10 cellular contexts compared by ENCODE assay signal in genomic region chr3:58063424-58063823, GRCh38. TPM values are rescaled to one million over a fixed set of nuclear protein-coding genes. Genes with fewer than 3 reads are reported as not detected.
DNase-seq lines count a peak whose midpoint lies in the region; ATAC-seq, FAIRE-seq and TF ChIP-seq lines count a peak whose summit lies in the region.
"Had no signal": no experiment of that assay in that cellular context is flagged by ENCODE, and none has a peak within 500 bp of the region (broad histone marks: within the 10 kb centered on the region; RNA-seq: fewer than 3 reads in every experiment).

No MANE protein-coding gene starts in this region.

- no peaks in the 10 kb centered on the region for H3K9me3 Mint-ChIP-seq in activated CD8-positive, alpha-beta memory T cell treated with anti-CD3 and anti-CD28 coated beads, Interleukin-2, amount 10 ng/mL, durations not matched to agents 7 days and 5 days (ENCODE audit: low read depth)
- H3K9me3 Mint-ChIP-seq: natural killer cell treated with Interleukin-12 subunit alpha and Interleukin-12 subunit beta and Interleukin-15 and Interleukin-18, amount 100 ng/mL, for 72 hours had no signal

- H3K27me3 Mint-ChIP-seq in activated CD8-positive, alpha-beta memory T cell treated with anti-CD3 and anti-CD28 coated beads, Interleukin-2, amount 10 ng/mL, durations not matched to agents 7 days and 5 days, result peaks cover 2% of the 10 kb centered on the region
- H3K27me3 Mint-ChIP-seq: natural killer cell treated with Interleukin-12 subunit alpha and Interleukin-12 subunit beta and Interleukin-15 and Interleukin-18, amount 100 ng/mL, for 72 hours had no signal

- no peak for TF ChIP-seq CTCF in RWPE1 (conservative IDR thresholded peaks at IDR 0.05; ENCODE audit: low read depth)

- CTCF ChIA-PET in RWPE1 (lab: Yijun Ruan, JAX), result no interaction called here
- CTCF ChIA-PET in activated CD8-positive, alpha-beta memory T cell treated with anti-CD3 and anti-CD28 coated beads, Interleukin-2, amount 10 ng/mL, durations not matched to agents 7 days and 5 days (lab: Charles Lee), result interaction anchor here (1.3 kb wide), 1 partner anchor 114 kb away, joined by 3 read pairs; no protein-coding TSS in a partner anchor

- FAIRE-seq in small intestine (lab: Jason Lieb, UNC), result no peak

- ATAC-seq in HG03342 (IDR thresholded peaks at IDR 0.05; ENCODE audit: unreplicated experiment), result no peak
- ATAC-seq in activated CD8-positive, alpha-beta memory T cell treated with anti-CD3 and anti-CD28 coated beads, Interleukin-2, amount 10 ng/mL, durations not matched to agents 7 days and 5 days, result no peak
- ATAC-seq: natural killer cell treated with Interleukin-12 subunit alpha and Interleukin-12 subunit beta and Interleukin-15 and Interleukin-18, amount 100 ng/mL, for 72 hours had no signal

- no peak overlapping the region for H3K27ac Mint-ChIP-seq in activated CD8-positive, alpha-beta memory T cell treated with anti-CD3 and anti-CD28 coated beads, Interleukin-2, amount 10 ng/mL, durations not matched to agents 7 days and 5 days
- H3K27ac Mint-ChIP-seq: natural killer cell treated with Interleukin-12 subunit alpha and Interleukin-12 subunit beta and Interleukin-15 and Interleukin-18, amount 100 ng/mL, for 72 hours had no signal

- H3K36me3 ChIP-seq in esophagus (ENCODE audit: control insufficient read depth in 2 of 2, insufficient read depth in 2 of 2, low read length in 1 of 2) (no peaks in the 10 kb centered on the region), small intestine (ENCODE audit: control insufficient read depth in 2 of 2, insufficient read depth in 2 of 2, low read length in 2 of 2) (no peaks in the 10 kb centered on the region)

- no peak overlapping the region for H3K4me3 Mint-ChIP-seq in activated CD8-positive, alpha-beta memory T cell treated with anti-CD3 and anti-CD28 coated beads, Interleukin-2, amount 10 ng/mL, durations not matched to agents 7 days and 5 days
- H3K4me3 Mint-ChIP-seq: natural killer cell treated with Interleukin-12 subunit alpha and Interleukin-12 subunit beta and Interleukin-15 and Interleukin-18, amount 100 ng/mL, for 72 hours had no signal

- H3K9me3 ChIP-seq in esophagus (ENCODE audit: control insufficient read depth in 2 of 2, insufficient read depth in 1 of 2, low read depth in 1 of 2, low read length in 1 of 2) (no peaks in the 10 kb centered on the region), small intestine (ENCODE audit: control insufficient read depth, low read depth) (no peaks in the 10 kb centered on the region)

- H3K4me1 ChIP-seq in esophagus (ENCODE audit: control insufficient read depth in 2 of 2, insufficient read depth in 2 of 2, low read length in 1 of 2) (peaks cover 7 to 20% of the 10 kb centered on the region in 2 donors), small intestine (ENCODE audit: control insufficient read depth in 2 of 2, insufficient read depth in 1 of 2, low read depth in 1 of 2, low read length in 1 of 2) (peaks cover 13 to 24% of the 10 kb centered on the region in 2 donors)

- no peaks in the 10 kb centered on the region for H3K4me1 Mint-ChIP-seq in activated CD8-positive, alpha-beta memory T cell treated with anti-CD3 and anti-CD28 coated beads, Interleukin-2, amount 10 ng/mL, durations not matched to agents 7 days and 5 days

- H3K4me3 ChIP-seq in esophagus (ENCODE audit: low read depth in 1 of 2, low read length in 2 of 2), result no peak overlapping the region
- H3K4me3 ChIP-seq in small intestine (ENCODE audit: low read depth in 1 of 2, low read length in 2 of 2), result no peak overlapping the region

- H3K27ac ChIP-seq in RWPE1, result peak overlapping the region; percentile 73
- peak overlapping the region; percentile 8 to 47 for H3K27ac ChIP-seq in esophagus (ENCODE audit: low read depth in 2 of 2, low read length in 1 of 2)
- H3K27ac ChIP-seq in small intestine (ENCODE audit: low read depth in 1 of 2, low read length in 1 of 2), result peak overlapping the region in 1 of 2 donors; percentile 19

- no peaks in the 10 kb centered on the region for H3K36me3 Mint-ChIP-seq in activated CD8-positive, alpha-beta memory T cell treated with anti-CD3 and anti-CD28 coated beads, Interleukin-2, amount 10 ng/mL, durations not matched to agents 7 days and 5 days
- H3K36me3 Mint-ChIP-seq: natural killer cell treated with Interleukin-12 subunit alpha and Interleukin-12 subunit beta and Interleukin-15 and Interleukin-18, amount 100 ng/mL, for 72 hours had no signal

- POLR2A ChIA-PET in RWPE1 (lab: Yijun Ruan, JAX; ENCODE audit: low non-redundant PET), result no interaction called here

- 53 to 75% methylated on average over 2 of the region's 2 CpGs for WGBS in esophagus, 2 donors
- 45 to 56% (median 50%) methylated on average over 2 of the region's 2 CpGs for WGBS in small intestine, 3 donors

- H3K27me3 ChIP-seq in esophagus (ENCODE audit: control insufficient read depth in 1 of 2, insufficient read depth in 2 of 2, low read length in 2 of 2) (no peaks in the 10 kb centered on the region), small intestine (ENCODE audit: control insufficient read depth in 2 of 2, insufficient read depth in 2 of 2, low read length in 2 of 2) (no peaks in the 10 kb centered on the region)

- DNase-seq in HCEC 1CT (peak; percentile 79), RWPE1 (ENCODE audit: low spot score) (no peak), small intestine (peak; percentile 70), SW 1271 (lab: John Stamatoyannopoulos, UW) (no peak), NCI-H524 treated with DMSO at 0.1 percent for 48 hours (lab: John Stamatoyannopoulos, UW) (no peak)
- DNase-seq in activated CD8-positive, alpha-beta memory T cell treated with anti-CD3 and anti-CD28 coated beads, Interleukin-2, amount 10 ng/mL, durations not matched to agents 7 days and 5 days, result no peak
- DNase-seq: activated T-cell treated with anti-CD3 and anti-CD28 coated beads, Interleukin-2, amount 50 U/mL, for 48 hours had no signal

RNA-seq across cellular contexts. Expression of gene FLNB, which starts 55.2 kb away (rescaled TPM):
- 10 to 100 TPM; 50.8 to 52.5 TPM for polyA plus RNA-seq in esophagus
- polyA plus RNA-seq in small intestine, result 100 to 1,000 TPM; 137 to 335 (median 268) TPM
- 10 to 100 TPM in 1 of 2 experiments, 1 to 10 TPM in 1; 9.8 to 13.2 TPM for total RNA-seq in activated CD8-positive, alpha-beta memory T cell treated with anti-CD3 and anti-CD28 coated beads, Interleukin-2, amount 10 ng/mL, durations not matched to agents 7 days and 5 days

Comparison
In these comparisons a context has a peak if more than half of its experiments do, and no peak if none do; other contexts are left out.
1. DNase-seq: peak in HCEC 1CT (single experiment) and small intestine (single experiment); none in RWPE1 (single experiment), SW 1271 (0 of 2), NCI-H524 treated with DMSO at 0.1 percent for 48 hours (single experiment) and activated CD8-positive, alpha-beta memory T cell treated with anti-CD3 and anti-CD28 coated beads, Interleukin-2, amount 10 ng/mL, durations not matched to agents 7 days and 5 days (single experiment).